ENCODE assay signal across 13 cellular contexts in the genomic region with DNA sequence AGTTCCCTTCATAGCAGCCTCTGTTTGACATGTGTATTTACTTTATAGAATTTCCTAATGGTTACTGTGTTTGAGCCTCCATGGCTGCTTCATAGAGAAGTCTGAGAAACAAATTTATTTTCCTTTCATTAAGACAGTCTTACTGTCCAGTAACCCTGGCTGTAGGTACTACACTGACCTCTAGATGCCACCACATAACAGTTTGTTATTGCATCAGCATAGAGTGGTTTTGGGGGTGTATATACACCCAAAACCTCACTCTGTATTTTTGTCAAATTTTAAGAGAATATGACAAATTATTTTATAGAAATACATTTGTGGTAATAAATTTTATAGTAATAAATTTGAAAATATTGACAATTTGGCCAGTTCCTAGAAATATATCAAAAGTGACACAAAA. TPM values are rescaled to one million over a fixed set of nuclear protein-coding genes. Genes with fewer than 3 reads are reported as not detected.
DNase-seq lines count a peak whose midpoint lies in the region; ATAC-seq and TF ChIP-seq lines count a peak whose summit lies in the region.
"Had no signal": no experiment of that assay in that cellular context is flagged by ENCODE, and none has a peak within 500 bp of the region (broad histone marks: within the 10 kb centered on the region; RNA-seq: fewer than 3 reads in every experiment).

No MANE protein-coding gene starts in this region.

- no peak overlapping the region for H3K4me3 ChIP-seq in left ventricle myocardium inferior
- H3K4me3 ChIP-seq in epithelial cell of proximal tubule (ENCODE audit: low read depth, low read length): no peak overlapping the region
- H3K4me3 ChIP-seq: sigmoid colon, vagina had no signal

- H3K27ac ChIP-seq in left ventricle myocardium inferior (replicated peaks): no peak overlapping the region
- H3K27ac ChIP-seq: sigmoid colon, vagina had no signal

- H3K4me3 Mint-ChIP-seq in stimulated activated memory B cell treated with anti-CD40 and anti-IgM and Interleukin-4, amounts not matched to agents 10 μg/mL and 1 μg/mL and 100 μg/mL, for 72 hours: no peak overlapping the region
- no peak overlapping the region for H3K4me3 Mint-ChIP-seq in mesothelial cell of epicardium
- H3K4me3 Mint-ChIP-seq: CD14-positive monocyte had no signal

- H3K36me3 Mint-ChIP-seq in stimulated activated memory B cell treated with anti-CD40 and anti-IgM and Interleukin-4, amounts not matched to agents 10 μg/mL and 1 μg/mL and 100 μg/mL, for 72 hours: peaks cover 9% of the 10 kb centered on the region
- peaks cover 34% of the 10 kb centered on the region for H3K36me3 Mint-ChIP-seq in mesothelial cell of epicardium
- H3K36me3 Mint-ChIP-seq: CD14-positive monocyte had no signal

- H3K27me3 ChIP-seq in left ventricle myocardium inferior (ENCODE audit: low read depth): no peaks in the 10 kb centered on the region
- H3K27me3 ChIP-seq: sigmoid colon, vagina had no signal

- H3K9me3 ChIP-seq in left ventricle myocardium inferior (replicated peaks): peaks cover 12% of the 10 kb centered on the region
- H3K9me3 ChIP-seq: sigmoid colon, vagina had no signal

- no peaks in the 10 kb centered on the region for H3K27me3 Mint-ChIP-seq in stimulated activated memory B cell treated with anti-CD40 and anti-IgM and Interleukin-4, amounts not matched to agents 10 μg/mL and 1 μg/mL and 100 μg/mL, for 72 hours
- no peaks in the 10 kb centered on the region for H3K27me3 Mint-ChIP-seq in mesothelial cell of epicardium (ENCODE audit: low read depth)

- intact Hi-C loops in left ventricle myocardium inferior (cut with micrococcal nuclease): no loop called here
- intact Hi-C loops in left ventricle myocardium superior (cut with micrococcal nuclease): no loop called here

- ATAC-seq in left ventricle myocardium superior (no peak), GM21737 (IDR thresholded peaks at IDR 0.05; ENCODE audit: unreplicated experiment) (no peak)
- no peak for ATAC-seq in stimulated activated memory B cell treated with anti-CD40 and anti-IgM and Interleukin-4, amounts not matched to agents 10 μg/mL and 1 μg/mL and 100 μg/mL, for 72 hours

- H3K4me1 ChIP-seq in left ventricle myocardium inferior: peaks cover 36% of the 10 kb centered on the region
- H3K4me1 ChIP-seq: sigmoid colon, vagina had no signal

- H3K9me3 Mint-ChIP-seq in stimulated activated memory B cell treated with anti-CD40 and anti-IgM and Interleukin-4, amounts not matched to agents 10 μg/mL and 1 μg/mL and 100 μg/mL, for 72 hours: peaks cover 3% of the 10 kb centered on the region
- peaks cover 15% of the 10 kb centered on the region for H3K9me3 Mint-ChIP-seq in mesothelial cell of epicardium

- H3K36me3 ChIP-seq in left ventricle myocardium inferior: peaks cover 65% of the 10 kb centered on the region

- no peak overlapping the region for H3K27ac Mint-ChIP-seq in stimulated activated memory B cell treated with anti-CD40 and anti-IgM and Interleukin-4, amounts not matched to agents 10 μg/mL and 1 μg/mL and 100 μg/mL, for 72 hours
- no peak overlapping the region for H3K27ac Mint-ChIP-seq in mesothelial cell of epicardium
- H3K27ac Mint-ChIP-seq: CD14-positive monocyte had no signal

- TF ChIP-seq CTCF in left ventricle myocardium inferior (IDR thresholded peaks at IDR 0.05; ENCODE audit: borderline replicate concordance): peak; percentile 18
- TF ChIP-seq CTCF in epithelial cell of proximal tubule (conservative IDR thresholded peaks at IDR 0.05; ENCODE audit: low read depth, low read length): peak; percentile 50
- TF ChIP-seq CTCF in mesothelial cell of epicardium (IDR thresholded peaks at IDR 0.05; ENCODE audit: unreplicated experiment): no peak

- H3K4me1 Mint-ChIP-seq in stimulated activated memory B cell treated with anti-CD40 and anti-IgM and Interleukin-4, amounts not matched to agents 10 μg/mL and 1 μg/mL and 100 μg/mL, for 72 hours: no peaks in the 10 kb centered on the region
- no peaks in the 10 kb centered on the region for H3K4me1 Mint-ChIP-seq in mesothelial cell of epicardium
- H3K4me1 Mint-ChIP-seq: CD14-positive monocyte had no signal

- DNase-seq in left ventricle myocardium inferior (no peak), left ventricle myocardium superior (no peak), RPMI7951 (ENCODE audit: low read depth) (peak; percentile 20), epithelial cell of proximal tubule (ENCODE audit: low read depth) (no peak), NCI-H1694 (lab: John Stamatoyannopoulos, UW) (no peak), mesothelial cell of epicardium (ENCODE audit: low spot score in 2 of 2, unreplicated experiment in 2 of 2) (no peak)
- DNase-seq: hypothalamus, NCI-H1417 treated with DMSO at 0.1 percent for 48 hours, sigmoid colon had no signal

RNA-seq across cellular contexts. Expression of a gene that starts 57.3 kb away (rescaled TPM):
- total RNA-seq in left ventricle myocardium inferior: 316 TPM
- total RNA-seq in left ventricle myocardium superior: 316 TPM
- 0.10 and 0.24 TPM in 2 replicates for total RNA-seq in RPMI7951 (2014; rRNA removed; shearing (Covaris generic))
- total RNA-seq in epithelial cell of proximal tubule: 2.0 and 20.6 TPM in 2 replicates
- 95.3 to 113 TPM (median 100 TPM) in 3 replicates for total RNA-seq in mesothelial cell of epicardium
